ENCODE assay signal across 9 cellular contexts in genomic region chr14:70808023-70808401, GRCh38. TPM values are rescaled to one million over a fixed set of nuclear protein-coding genes. Genes with fewer than 3 reads are reported as not detected.
DNase-seq lines count a peak whose midpoint lies in the region; ATAC-seq, FAIRE-seq and TF ChIP-seq lines count a peak whose summit lies in the region.
"Had no signal": no experiment of that assay in that cellular context is flagged by ENCODE, and none has a peak within 500 bp of the region (broad histone marks: within the 10 kb centered on the region; RNA-seq: fewer than 3 reads in every experiment).

No MANE protein-coding gene starts in this region.

- H3K9ac ChIP-seq in HUES48 (ENCODE audit: low read depth, low read length), result no peak overlapping the region

- H3K9me3 ChIP-seq in HUES48 (ENCODE audit: control insufficient read depth, insufficient read depth, low read length) (no peaks in the 10 kb centered on the region), ectodermal cell (ENCODE audit: control insufficient read depth, low read length) (no peaks in the 10 kb centered on the region)

- no peak for FAIRE-seq in D721Med (lab: Jason Lieb, UNC)
- FAIRE-seq: K562 had no signal

- ATAC-seq in HG03280 (IDR thresholded peaks at IDR 0.05; ENCODE audit: unreplicated experiment) (no peak), HG03139 (IDR thresholded peaks at IDR 0.05; ENCODE audit: unreplicated experiment) (no peak)

- H3K36me3 ChIP-seq in HUES48 (ENCODE audit: control insufficient read depth, insufficient read depth, low read length), result no peaks in the 10 kb centered on the region
- H3K36me3 ChIP-seq in ectodermal cell (ENCODE audit: control insufficient read depth, insufficient read depth, low read length), result no peaks in the 10 kb centered on the region

- DNase-seq in DMS79 treated with DMSO at 0.1 percent for 48 hours (lab: John Stamatoyannopoulos, UW) (peak; percentile 74), occipital lobe (lab: John Stamatoyannopoulos, UW) (peak; percentile 54), D721Med (ENCODE audit: insufficient read length, low spot score) (no peak)
- peak; percentile 35 for DNase-seq in activated CD4-positive, CD25-positive, alpha-beta regulatory T cell treated with anti-CD3 and anti-CD28 coated beads, Interleukin-2, amount 50 U/mL, for 16 hours (ENCODE audit: low read depth, low spot score)

- H3K4me1 ChIP-seq in HUES48 (ENCODE audit: control insufficient read depth, insufficient read depth, low read length) (peaks cover 24% of the 10 kb centered on the region), ectodermal cell (ENCODE audit: control insufficient read depth, insufficient read depth, low read length) (peaks cover 26% of the 10 kb centered on the region)

- no peaks in the 10 kb centered on the region for H3K27me3 ChIP-seq in HUES48 (ENCODE audit: control insufficient read depth, insufficient read depth, low read length)
- no peaks in the 10 kb centered on the region for H3K27me3 ChIP-seq in ectodermal cell (ENCODE audit: control insufficient read depth, insufficient read depth, low read length, poor library complexity, severe bottlenecking)

- TF ChIP-seq CTCF in D721Med (IDR thresholded peaks at IDR 0.05; ENCODE audit: insufficient read depth, missing control alignments), result no peak

- H3K27ac ChIP-seq in HUES48 (ENCODE audit: low read depth, low read length), result peak overlapping the region; percentile 65
- H3K27ac ChIP-seq in ectodermal cell (ENCODE audit: insufficient read depth, low read depth, low read length, poor library complexity, severe bottlenecking), result no peak overlapping the region

- peak overlapping the region; percentile 67 for H3K4me3 ChIP-seq in HUES48 (ENCODE audit: low read depth, low read length)
- peak overlapping the region; percentile 73 for H3K4me3 ChIP-seq in ectodermal cell (ENCODE audit: insufficient read depth, low read depth, low read length)

- 2 to 3% methylated on average over 6 of the region's 6 CpGs for WGBS in ectodermal cell, 2 experiments

RNA-seq across cellular contexts. Expression of gene MAP3K9, which starts 1.3 kb away (rescaled TPM):
- 11.4 TPM for polyA plus RNA-seq in ectodermal cell (2013, experiment 1 of 4)
- 14.6 TPM for polyA plus RNA-seq in ectodermal cell (2013, experiment 2 of 4)
- polyA plus RNA-seq in ectodermal cell (2013, experiment 3 of 4), result 7.6 TPM
- 9.2 TPM for polyA plus RNA-seq in ectodermal cell (2013, experiment 4 of 4)
- total RNA-seq in occipital lobe, result 19.3 TPM
